ENCODE assay signal across 16 cellular contexts in the genomic region with DNA sequence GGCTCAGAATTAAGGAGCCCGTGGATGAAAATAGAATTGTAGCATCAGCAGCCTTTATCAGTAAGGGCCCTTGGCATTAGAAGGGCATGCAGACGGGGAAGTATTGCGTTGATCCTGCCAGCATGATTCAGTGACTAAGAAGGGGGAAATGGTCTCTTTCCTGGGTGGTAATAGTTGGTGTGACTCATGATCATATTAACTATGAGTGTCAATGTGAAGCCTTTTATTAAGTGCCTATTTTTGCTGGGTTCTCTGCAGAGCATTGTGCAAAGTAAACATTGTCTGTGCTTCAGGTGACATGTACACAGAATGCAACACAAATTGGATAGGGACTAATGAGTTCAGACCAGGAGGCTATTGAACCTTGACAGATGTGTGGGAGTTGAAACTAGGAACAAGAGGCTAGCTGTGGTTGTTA. TPM values are rescaled to one million over a fixed set of nuclear protein-coding genes. Genes with fewer than 3 reads are reported as not detected.
A peak's percentile ranks its signal among the peaks of the same experiment; 100 is the strongest.
DNase-seq lines count a peak whose midpoint lies in the region; FAIRE-seq and TF ChIP-seq lines count a peak whose summit lies in the region.
"Had no signal": no experiment of that assay in that cellular context is flagged by ENCODE, and none has a peak within 500 bp of the region (broad histone marks: within the 10 kb centered on the region; RNA-seq: fewer than 3 reads in every experiment).

No MANE protein-coding gene starts in this region.

- H3K9me3 Mint-ChIP-seq in activated CD4-positive, alpha-beta memory T cell treated with anti-CD3 and anti-CD28 coated beads for 36 hours = peaks cover 22% of the 10 kb centered on the region

- no peak overlapping the region for H3K27ac ChIP-seq in thyroid gland
- H3K27ac ChIP-seq: thoracic aorta had no signal

- no peaks in the 10 kb centered on the region for H3K4me1 Mint-ChIP-seq in activated CD4-positive, alpha-beta memory T cell treated with anti-CD3 and anti-CD28 coated beads for 36 hours (ENCODE audit: low read depth)
- H3K4me1 Mint-ChIP-seq: CD4-positive, alpha-beta memory T cell; IgD-negative memory B cell; memory B cell had no signal

- no peaks in the 10 kb centered on the region for H3K9me3 ChIP-seq in thyroid gland

- H3K4me3 Mint-ChIP-seq in activated CD4-positive, alpha-beta memory T cell treated with anti-CD3 and anti-CD28 coated beads for 36 hours = no peak overlapping the region
- H3K4me3 Mint-ChIP-seq: CD4-positive, alpha-beta memory T cell; IgD-negative memory B cell; memory B cell had no signal

- H3K27me3 Mint-ChIP-seq in activated CD4-positive, alpha-beta memory T cell treated with anti-CD3 and anti-CD28 coated beads for 36 hours = peaks cover 5% of the 10 kb centered on the region
- H3K27me3 Mint-ChIP-seq: CD4-positive, alpha-beta memory T cell; IgD-negative memory B cell had no signal

- no peaks in the 10 kb centered on the region for H3K4me1 ChIP-seq in thyroid gland

- H3K27ac Mint-ChIP-seq in activated CD4-positive, alpha-beta memory T cell treated with anti-CD3 and anti-CD28 coated beads for 36 hours = no peak overlapping the region
- H3K27ac Mint-ChIP-seq: CD4-positive, alpha-beta memory T cell; IgD-negative memory B cell; memory B cell had no signal

- no peak for TF ChIP-seq POLR2A in thyroid gland (IDR thresholded peaks at IDR 0.05)

- FAIRE-seq in bronchial epithelial cell (lab: Jason Lieb, UNC) = no peak

- H3K36me3 ChIP-seq in bronchial epithelial cell (ENCODE audit: control insufficient read depth, insufficient read depth, low read length) = no peaks in the 10 kb centered on the region
- no peaks in the 10 kb centered on the region for H3K36me3 ChIP-seq in thyroid gland
- H3K36me3 ChIP-seq: thoracic aorta had no signal

- CTCF ChIA-PET in activated CD4-positive, alpha-beta memory T cell treated with anti-CD3 and anti-CD28 coated beads for 36 hours (lab: Charles Lee) = no interaction called here

- POLR2A ChIA-PET in activated CD4-positive, alpha-beta memory T cell treated with anti-CD3 and anti-CD28 coated beads for 36 hours (lab: Charles Lee) = no interaction called here

- 68 to 77% methylated on average over 3 of the region's 3 CpGs for WGBS in thyroid gland, 2 donors

- intact Hi-C loops in activated CD4-positive, alpha-beta memory T cell treated with anti-CD3 and anti-CD28 coated beads for 36 hours (cut with micrococcal nuclease) = no loop called here
- intact Hi-C loops in posterior vena cava (cut with DNase I) (no loop called here), thyroid gland (cut with DNase I) (no loop called here)

- H3K27me3 ChIP-seq in bronchial epithelial cell (ENCODE audit: control insufficient read depth, insufficient read depth, low read length) (no peaks in the 10 kb centered on the region), thyroid gland (no peaks in the 10 kb centered on the region)

- TF ChIP-seq CTCF in bronchial epithelial cell (IDR thresholded peaks at IDR 0.05; ENCODE audit: insufficient read depth, low read length, severe bottlenecking) = no peak
- TF ChIP-seq CTCF in thyroid gland (IDR thresholded peaks at IDR 0.05) = no peak

- no peak overlapping the region for H3K4me3 ChIP-seq in bronchial epithelial cell (ENCODE audit: low read depth, low read length)
- no peak overlapping the region for H3K4me3 ChIP-seq in thyroid gland (replicated peaks in 1 of 3)
- H3K4me3 ChIP-seq: thoracic aorta had no signal

- peak; percentile 76 for DNase-seq in EL
- peak; percentile 26 to 32 for DNase-seq in Kasumi-1 (lab: John Stamatoyannopoulos, UW)
- peak; percentile 86 for DNase-seq in bronchial epithelial cell (ENCODE audit: low read depth)
- peak; percentile 23 for DNase-seq in midbrain (lab: John Stamatoyannopoulos, UW)
- no peak for DNase-seq in activated CD4-positive, alpha-beta memory T cell treated with anti-CD3 and anti-CD28 coated beads for 36 hours
- DNase-seq in posterior vena cava (ENCODE audit: low spot score) = no peak
- DNase-seq in DMS53 (lab: John Stamatoyannopoulos, UW) = no peak
- DNase-seq in thyroid gland = no peak
- DNase-seq: CD4-positive, alpha-beta memory T cell; central memory CD4-positive, alpha-beta T cell; NCI-H2171 treated with DMSO at 0.1 percent for 48 hours; SHP77 treated with DMSO at 0.1 percent for 48 hours had no signal

- H3K36me3 Mint-ChIP-seq in activated CD4-positive, alpha-beta memory T cell treated with anti-CD3 and anti-CD28 coated beads for 36 hours = peaks cover 2% of the 10 kb centered on the region
- H3K36me3 Mint-ChIP-seq: IgD-negative memory B cell had no signal

RNA-seq across cellular contexts. Expression of a gene that starts 24.5 kb away (rescaled TPM):
- total RNA-seq in bronchial epithelial cell (not detected in 2 replicates), posterior vena cava (under 1 TPM; 0.33 to 0.74 TPM), thyroid gland (not detected)
- not detected for total RNA-seq in activated CD4-positive, alpha-beta memory T cell treated with anti-CD3 and anti-CD28 coated beads for 36 hours
- total RNA-seq: CD4-positive, alpha-beta memory T cell; pulmonary artery endothelial cell had no signal

RNA-seq across cellular contexts. Expression of a gene that starts 54.9 kb away (rescaled TPM):
- total RNA-seq in bronchial epithelial cell (under 0.01 TPM in 1 of 2 replicates, not detected in the other), posterior vena cava (under 1 TPM in 1 of 2 donors, not detected in 1; 0.05 TPM), thyroid gland (1 to 10 TPM in 2 of 4 donors, under 1 TPM in 2; 0.54 to 3.3 (median 1.2) TPM)
- not detected for total RNA-seq in activated CD4-positive, alpha-beta memory T cell treated with anti-CD3 and anti-CD28 coated beads for 36 hours
- total RNA-seq: CD4-positive, alpha-beta memory T cell; pulmonary artery endothelial cell had no signal

RNA-seq across cellular contexts. Expression of a gene that starts 58.7 kb away (rescaled TPM):
- total RNA-seq in bronchial epithelial cell = not detected in 2 replicates
- total RNA-seq in activated CD4-positive, alpha-beta memory T cell treated with anti-CD3 and anti-CD28 coated beads for 36 hours = not detected
- total RNA-seq in posterior vena cava = not detected
- total RNA-seq in thyroid gland = not detected
- total RNA-seq: CD4-positive, alpha-beta memory T cell; pulmonary artery endothelial cell; thoracic aorta had no signal

Comparison
In these comparisons a context has a peak if more than half of its experiments do, and no peak if none do; other contexts are left out.
1. DNase-seq: peak in EL (single experiment), Kasumi-1 (2 of 2), bronchial epithelial cell (single experiment) and midbrain (single experiment); none in activated CD4-positive, alpha-beta memory T cell treated with anti-CD3 and anti-CD28 coated beads for 36 hours (single experiment), posterior vena cava (single experiment), DMS53 (single experiment) and thyroid gland (0 of 2).